ENCODE assay signal across 1 cellular context in the genomic region with DNA sequence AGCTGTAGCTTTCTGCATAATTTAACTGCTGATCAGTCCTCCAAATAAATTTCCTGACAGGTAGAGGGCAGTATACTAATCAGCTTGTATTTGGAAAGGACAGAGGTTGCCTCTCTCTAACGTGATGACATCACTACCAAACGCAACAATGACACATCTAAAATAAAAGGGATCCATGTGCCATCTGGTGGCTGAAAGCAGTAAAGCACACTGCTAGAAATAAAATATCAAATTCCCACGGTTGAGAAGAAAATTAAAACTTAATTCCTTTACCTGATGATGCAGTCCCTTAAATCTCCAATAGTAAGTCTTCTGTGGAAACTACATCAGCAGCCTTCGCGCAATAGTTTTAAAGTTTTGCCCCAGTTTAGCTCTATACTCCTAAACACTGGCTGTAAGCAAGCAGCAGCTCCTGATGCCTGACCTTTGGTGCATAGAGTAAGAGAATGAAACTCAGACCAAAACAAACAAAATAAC.
TF ChIP-seq lines count a peak whose summit lies in the region.

No MANE protein-coding gene starts in this region.

TF ChIP-seq in K562, 482 proteins besides CTCF, POLR2A, EP300 and RAD21 (continued from another document):
- TF ChIP-seq, protein P1, sequence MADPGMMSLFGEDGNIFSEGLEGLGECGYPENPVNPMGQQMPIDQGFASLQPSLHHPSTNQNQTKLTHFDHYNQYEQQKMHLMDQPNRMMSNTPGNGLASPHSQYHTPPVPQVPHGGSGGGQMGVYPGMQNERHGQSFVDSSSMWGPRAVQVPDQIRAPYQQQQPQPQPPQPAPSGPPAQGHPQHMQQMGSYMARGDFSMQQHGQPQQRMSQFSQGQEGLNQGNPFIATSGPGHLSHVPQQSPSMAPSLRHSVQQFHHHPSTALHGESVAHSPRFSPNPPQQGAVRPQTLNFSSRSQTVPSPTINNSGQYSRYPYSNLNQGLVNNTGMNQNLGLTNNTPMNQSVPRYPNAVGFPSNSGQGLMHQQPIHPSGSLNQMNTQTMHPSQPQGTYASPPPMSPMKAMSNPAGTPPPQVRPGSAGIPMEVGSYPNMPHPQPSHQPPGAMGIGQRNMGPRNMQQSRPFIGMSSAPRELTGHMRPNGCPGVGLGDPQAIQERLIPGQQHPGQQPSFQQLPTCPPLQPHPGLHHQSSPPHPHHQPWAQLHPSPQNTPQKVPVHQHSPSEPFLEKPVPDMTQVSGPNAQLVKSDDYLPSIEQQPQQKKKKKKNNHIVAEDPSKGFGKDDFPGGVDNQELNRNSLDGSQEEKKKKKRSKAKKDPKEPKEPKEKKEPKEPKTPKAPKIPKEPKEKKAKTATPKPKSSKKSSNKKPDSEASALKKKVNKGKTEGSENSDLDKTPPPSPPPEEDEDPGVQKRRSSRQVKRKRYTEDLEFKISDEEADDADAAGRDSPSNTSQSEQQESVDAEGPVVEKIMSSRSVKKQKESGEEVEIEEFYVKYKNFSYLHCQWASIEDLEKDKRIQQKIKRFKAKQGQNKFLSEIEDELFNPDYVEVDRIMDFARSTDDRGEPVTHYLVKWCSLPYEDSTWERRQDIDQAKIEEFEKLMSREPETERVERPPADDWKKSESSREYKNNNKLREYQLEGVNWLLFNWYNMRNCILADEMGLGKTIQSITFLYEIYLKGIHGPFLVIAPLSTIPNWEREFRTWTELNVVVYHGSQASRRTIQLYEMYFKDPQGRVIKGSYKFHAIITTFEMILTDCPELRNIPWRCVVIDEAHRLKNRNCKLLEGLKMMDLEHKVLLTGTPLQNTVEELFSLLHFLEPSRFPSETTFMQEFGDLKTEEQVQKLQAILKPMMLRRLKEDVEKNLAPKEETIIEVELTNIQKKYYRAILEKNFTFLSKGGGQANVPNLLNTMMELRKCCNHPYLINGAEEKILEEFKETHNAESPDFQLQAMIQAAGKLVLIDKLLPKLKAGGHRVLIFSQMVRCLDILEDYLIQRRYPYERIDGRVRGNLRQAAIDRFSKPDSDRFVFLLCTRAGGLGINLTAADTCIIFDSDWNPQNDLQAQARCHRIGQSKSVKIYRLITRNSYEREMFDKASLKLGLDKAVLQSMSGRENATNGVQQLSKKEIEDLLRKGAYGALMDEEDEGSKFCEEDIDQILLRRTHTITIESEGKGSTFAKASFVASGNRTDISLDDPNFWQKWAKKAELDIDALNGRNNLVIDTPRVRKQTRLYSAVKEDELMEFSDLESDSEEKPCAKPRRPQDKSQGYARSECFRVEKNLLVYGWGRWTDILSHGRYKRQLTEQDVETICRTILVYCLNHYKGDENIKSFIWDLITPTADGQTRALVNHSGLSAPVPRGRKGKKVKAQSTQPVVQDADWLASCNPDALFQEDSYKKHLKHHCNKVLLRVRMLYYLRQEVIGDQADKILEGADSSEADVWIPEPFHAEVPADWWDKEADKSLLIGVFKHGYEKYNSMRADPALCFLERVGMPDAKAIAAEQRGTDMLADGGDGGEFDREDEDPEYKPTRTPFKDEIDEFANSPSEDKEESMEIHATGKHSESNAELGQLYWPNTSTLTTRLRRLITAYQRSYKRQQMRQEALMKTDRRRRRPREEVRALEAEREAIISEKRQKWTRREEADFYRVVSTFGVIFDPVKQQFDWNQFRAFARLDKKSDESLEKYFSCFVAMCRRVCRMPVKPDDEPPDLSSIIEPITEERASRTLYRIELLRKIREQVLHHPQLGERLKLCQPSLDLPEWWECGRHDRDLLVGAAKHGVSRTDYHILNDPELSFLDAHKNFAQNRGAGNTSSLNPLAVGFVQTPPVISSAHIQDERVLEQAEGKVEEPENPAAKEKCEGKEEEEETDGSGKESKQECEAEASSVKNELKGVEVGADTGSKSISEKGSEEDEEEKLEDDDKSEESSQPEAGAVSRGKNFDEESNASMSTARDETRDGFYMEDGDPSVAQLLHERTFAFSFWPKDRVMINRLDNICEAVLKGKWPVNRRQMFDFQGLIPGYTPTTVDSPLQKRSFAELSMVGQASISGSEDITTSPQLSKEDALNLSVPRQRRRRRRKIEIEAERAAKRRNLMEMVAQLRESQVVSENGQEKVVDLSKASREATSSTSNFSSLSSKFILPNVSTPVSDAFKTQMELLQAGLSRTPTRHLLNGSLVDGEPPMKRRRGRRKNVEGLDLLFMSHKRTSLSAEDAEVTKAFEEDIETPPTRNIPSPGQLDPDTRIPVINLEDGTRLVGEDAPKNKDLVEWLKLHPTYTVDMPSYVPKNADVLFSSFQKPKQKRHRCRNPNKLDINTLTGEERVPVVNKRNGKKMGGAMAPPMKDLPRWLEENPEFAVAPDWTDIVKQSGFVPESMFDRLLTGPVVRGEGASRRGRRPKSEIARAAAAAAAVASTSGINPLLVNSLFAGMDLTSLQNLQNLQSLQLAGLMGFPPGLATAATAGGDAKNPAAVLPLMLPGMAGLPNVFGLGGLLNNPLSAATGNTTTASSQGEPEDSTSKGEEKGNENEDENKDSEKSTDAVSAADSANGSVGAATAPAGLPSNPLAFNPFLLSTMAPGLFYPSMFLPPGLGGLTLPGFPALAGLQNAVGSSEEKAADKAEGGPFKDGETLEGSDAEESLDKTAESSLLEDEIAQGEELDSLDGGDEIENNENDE (IDR thresholded peaks at IDR 0.05; ENCODE audit: low read depth, low read length): no peak
- TF ChIP-seq TBL1XR1 (IDR thresholded peaks at IDR 0.05; ENCODE audit: low read length in 2 of 2): peak in 1 of 2 experiments; percentile 88; a peak in 2 of 4 replicates
